In the genomic region with DNA sequence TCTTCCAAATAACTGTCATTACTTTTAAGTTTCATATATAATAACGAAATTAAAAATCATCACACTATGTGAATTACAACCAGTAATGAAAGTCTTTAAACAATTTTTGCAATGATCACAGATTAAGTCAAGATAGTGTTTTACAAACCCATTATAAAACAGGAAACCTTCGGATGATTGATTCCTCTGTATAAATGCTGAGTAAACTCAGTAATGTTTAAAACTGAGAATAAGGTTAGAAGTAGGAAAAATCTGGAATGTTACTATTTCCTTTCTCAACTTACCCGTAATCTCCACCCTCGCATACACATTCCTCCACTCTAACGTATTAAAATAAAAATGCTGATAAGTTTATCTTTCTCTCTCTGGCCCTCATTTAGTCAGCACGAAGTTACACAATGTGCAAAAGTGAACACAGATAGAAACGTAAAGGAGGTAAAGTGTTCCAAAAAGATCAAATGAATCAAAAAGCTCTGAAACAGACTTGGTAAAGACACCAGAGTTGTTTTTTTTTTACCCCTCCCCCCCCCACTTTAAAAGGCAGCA, we compare ENCODE assay signal across 8 cellular contexts. TPM values are rescaled to one million over a fixed set of nuclear protein-coding genes. Genes with fewer than 3 reads are reported as not detected.
DNase-seq lines count a peak whose midpoint lies in the region; ATAC-seq, FAIRE-seq and TF ChIP-seq lines count a peak whose summit lies in the region.

No MANE protein-coding gene starts in this region.

- POLR2A ChIA-PET in Panc1 (lab: Charles Lee): no interaction called here

- peak; percentile 71 for DNase-seq in EH (ENCODE audit: low read depth)
- DNase-seq in Panc1 (ENCODE audit: low read depth, low spot score): no peak
- no peak for DNase-seq in esophagus muscularis mucosa (ENCODE audit: extremely low spot score)
- no peak for DNase-seq in stimulated activated CD4-positive, alpha-beta T cell treated with anti-CD3 and anti-CD28 coated beads, Interleukin-2, amount 100 ng/mL, for 48 hours
- DNase-seq in GM12892 (ENCODE audit: insufficient read length): no peak
- DNase-seq in NCI-H1105 (lab: John Stamatoyannopoulos, UW): no peak
- no peak for DNase-seq in activated CD8-positive, alpha-beta memory T cell treated with anti-CD3 and anti-CD28 coated beads for 24 hours

- in situ Hi-C loops in Panc1 (cut with HindIII; ENCODE audit: low pct_unique_long_range_greater_than_20kb, low sequenced_read_pairs): no loop called here

- H3K4me1 ChIP-seq in Panc1 (ENCODE audit: control insufficient read depth, insufficient read depth, low read length) (peaks cover 15% of the 10 kb centered on the region; the same call in 1 of the 2 replicates), esophagus muscularis mucosa (peaks cover 22 to 46% (median 36%) of the 10 kb centered on the region in 4 donors), parathyroid adenoma (peaks cover 15% of the 10 kb centered on the region)

- no peak overlapping the region for H3K9ac ChIP-seq in parathyroid adenoma

- H3K4me2 ChIP-seq in parathyroid adenoma (ENCODE audit: low read length): peak overlapping the region; percentile 78

- TF ChIP-seq EP300 in esophagus muscularis mucosa (IDR thresholded peaks at IDR 0.05): no peak

- 6% methylated on average over 7 of the region's 7 CpGs for WGBS in esophagus muscularis mucosa

- intact Hi-C loops in Panc1 (cut with micrococcal nuclease; ENCODE audit: unreplicated experiment) (no loop called here), esophagus muscularis mucosa (cut with DNase I) (loop anchor here (10.0 kb wide), 1 partner anchor 93 kb away; a partner anchor contains a TSS)

- TF ChIP-seq CTCF in Panc1 (IDR thresholded peaks at IDR 0.05): no peak
- no peak for TF ChIP-seq CTCF in esophagus muscularis mucosa (IDR thresholded peaks at IDR 0.05)
- TF ChIP-seq CTCF in parathyroid adenoma (IDR thresholded peaks at IDR 0.05): no peak

- H3K4me3 ChIP-seq in Panc1 (ENCODE audit: low read depth in 2 of 2, low read length in 2 of 2) (peak overlapping the region; percentile 97 to 98), esophagus muscularis mucosa (peak overlapping the region; percentile 77 to 87 (median 82)), parathyroid adenoma (ENCODE audit: low read depth, low read length) (peak overlapping the region; percentile 92)

- no peak for FAIRE-seq in GM12892 (lab: Jason Lieb, UNC)

- H3K36me3 ChIP-seq in Panc1 (ENCODE audit: control insufficient read depth, insufficient read depth, low read length) (peaks cover 26% of the 10 kb centered on the region), esophagus muscularis mucosa (peaks cover 10 to 33% (median 27%) of the 10 kb centered on the region in 4 donors), parathyroid adenoma (ENCODE audit: control insufficient read depth, insufficient read depth, low read length) (no peaks in the 10 kb centered on the region)

- H3K27ac ChIP-seq in Panc1 (ENCODE audit: low read length): peak overlapping the region; percentile 99
- peak overlapping the region in 3 of 4 donors; percentile 94 to 96 (median 95) for H3K27ac ChIP-seq in esophagus muscularis mucosa (replicated peaks in 1 of 4)
- no peak overlapping the region for H3K27ac ChIP-seq in parathyroid adenoma

- CTCF ChIA-PET in Panc1 (lab: Charles Lee): interaction anchor here (1.3 to 2.4 kb wide), 2 partner anchors 85 kb away, joined by 5 to 12 read pairs; no protein-coding TSS in a partner anchor

- no peak overlapping the region for H2AFZ ChIP-seq in parathyroid adenoma

- H3K9me3 ChIP-seq in Panc1 (ENCODE audit: control insufficient read depth, insufficient read depth, low read depth, low read length): no peaks in the 10 kb centered on the region
- H3K9me3 ChIP-seq in esophagus muscularis mucosa: no peaks in the 10 kb centered on the region
- H3K9me3 ChIP-seq in parathyroid adenoma (ENCODE audit: control insufficient read depth, low read length): no peaks in the 10 kb centered on the region

- H3K27me3 ChIP-seq in Panc1 (ENCODE audit: control insufficient read depth, insufficient read depth, low read length) (no peaks in the 10 kb centered on the region), esophagus muscularis mucosa (no peaks in the 10 kb centered on the region), parathyroid adenoma (ENCODE audit: control insufficient read depth, insufficient read depth, low read length) (no peaks in the 10 kb centered on the region)

- BruUV-seq in Panc1 (replicated peaks; lab: Mats Ljungman, UMichigan): no TSS peak

- ATAC-seq in Panc1: no peak

- no peak for TF ChIP-seq POLR2A in esophagus muscularis mucosa (IDR thresholded peaks at IDR 0.05; ENCODE audit: low read depth)
- TF ChIP-seq POLR2A in GM12892 (IDR thresholded peaks at IDR 0.05; ENCODE audit: low read depth, low read length): no peak

- peaks cover 14% of the 10 kb centered on the region for H3K79me2 ChIP-seq in parathyroid adenoma

RNA-seq across cellular contexts. Expression of a gene that starts 1.6 kb away (rescaled TPM):
- 38.2 TPM for total RNA-seq in Panc1 (2021; ENCODE audit: unreplicated experiment)
- polyA plus RNA-seq in Panc1 (2012; ENCODE audit: insufficient read length): 15.0 TPM
- 10 to 100 TPM; 19.4 to 44.0 (median 25.9) TPM for total RNA-seq in esophagus muscularis mucosa
- polyA plus RNA-seq in GM12892 (2012; ENCODE audit: missing spikeins): 32.8 TPM

RNA-seq across cellular contexts. Expression of a gene that starts 2.1 kb away (rescaled TPM):
- 3.7 TPM for total RNA-seq in Panc1 (2021; ENCODE audit: unreplicated experiment)
- 2.4 TPM for polyA plus RNA-seq in Panc1 (2012; ENCODE audit: insufficient read length)
- total RNA-seq in esophagus muscularis mucosa: 1 to 10 TPM; 3.3 to 5.1 (median 3.7) TPM
- 5.7 TPM for polyA plus RNA-seq in GM12892 (2012; ENCODE audit: missing spikeins)

RNA-seq across cellular contexts. Expression of a gene that starts 23.8 kb away (rescaled TPM):
- total RNA-seq in Panc1 (2021; ENCODE audit: unreplicated experiment) (72.8 TPM), esophagus muscularis mucosa (10 to 100 TPM in 3 of 4 donors, 1 to 10 TPM in 1; 9.6 to 24.2 (median 16.6) TPM)
- 39.6 TPM for polyA plus RNA-seq in Panc1 (2012; ENCODE audit: insufficient read length)
- 17.4 TPM for polyA plus RNA-seq in GM12892 (2012; ENCODE audit: missing spikeins)
